24 cellular contexts compared by ENCODE assay signal in the genomic region with DNA sequence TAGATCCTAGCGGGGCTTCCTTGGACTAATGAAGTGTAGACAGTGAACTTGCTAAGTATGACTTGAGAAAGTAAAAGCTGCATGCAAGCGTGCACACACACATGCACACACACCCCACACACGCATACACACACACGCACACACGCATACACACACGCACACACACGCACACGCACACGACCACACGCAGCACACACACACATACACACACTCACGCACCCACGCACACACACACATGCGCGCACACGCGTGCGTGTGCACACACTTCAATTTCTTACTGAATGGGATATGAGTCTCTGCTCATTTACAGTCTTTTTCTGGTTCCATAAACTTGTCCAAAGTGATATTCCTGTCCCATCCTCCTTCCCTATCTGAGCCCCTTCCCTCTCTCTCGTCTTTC. TPM values are rescaled to one million over a fixed set of nuclear protein-coding genes. Genes with fewer than 3 reads are reported as not detected.
A peak's percentile ranks its signal among the peaks of the same experiment; 100 is the strongest.
DNase-seq lines count a peak whose midpoint lies in the region; ATAC-seq, FAIRE-seq and TF ChIP-seq lines count a peak whose summit lies in the region.
"Had no signal": no experiment of that assay in that cellular context is flagged by ENCODE, and none has a peak within 500 bp of the region (broad histone marks: within the 10 kb centered on the region; RNA-seq: fewer than 3 reads in every experiment).

No MANE protein-coding gene starts in this region.

- H3K79me1 ChIP-seq in H1 (ENCODE audit: low read depth, low read length) (no peaks in the 10 kb centered on the region), neuronal stem cell (ENCODE audit: low read depth, low read length) (no peaks in the 10 kb centered on the region), trophoblast cell (ENCODE audit: low read length) (no peaks in the 10 kb centered on the region)

- FAIRE-seq in H1 (lab: Jason Lieb, UNC), result no peak
- FAIRE-seq: A204.1, D721Med, G401.6, GM12891 had no signal

- WGBS in H1 (ENCODE audit: extremely low coverage in 1 of 2, insufficient coverage in 1 of 2, insufficient read length in 1 of 2, insufficient replicate concordance in 2 of 2, low coverage in 1 of 2, low lambda C conversion rate in 2 of 2, missing lambda C conversion rate in 1 of 2), 2 experiments, result 84% methylated on average over 18 of the region's 18 CpGs; no CpG with 5 or more reads in 1 of the 2 experiments
- WGBS in neuronal stem cell (ENCODE audit: extremely low coverage in 2 of 2, insufficient read length in 2 of 2, insufficient replicate concordance in 1 of 2), 2 donors, result 100% methylated on average over 1 of the region's 18 CpGs; no CpG with 5 or more reads in 1 of the 2 donors
- WGBS in trophoblast cell (ENCODE audit: extremely low coverage, insufficient coverage, insufficient read length), result no CpG with 5 or more reads among the region's 18 CpGs

- TF ChIP-seq POLR2A in H1 (IDR thresholded peaks at IDR 0.05; ENCODE audit: control extremely low read depth in 1 of 2, low read depth in 2 of 2, low read length in 2 of 2), result no peak

- H4K20me1 ChIP-seq in H1 (replicated peaks in 1 of 2; ENCODE audit: control insufficient read depth in 1 of 2, insufficient read depth in 2 of 2, low read length in 2 of 2), result peaks cover 0 to 2% of the 10 kb centered on the region in 2 experiments
- H4K20me1 ChIP-seq: BLaER1 had no signal

- no peak overlapping the region for H3K27ac Mint-ChIP-seq in CD14-positive monocyte
- H3K27ac Mint-ChIP-seq: CD4-positive, alpha-beta T cell; CD8-positive, alpha-beta T cell had no signal

- no peak overlapping the region for H4K8ac ChIP-seq in H1 (ENCODE audit: extremely low read depth, insufficient read depth, low read length)
- no peak overlapping the region for H4K8ac ChIP-seq in neuronal stem cell (ENCODE audit: low read depth, low read length)
- no peak overlapping the region for H4K8ac ChIP-seq in trophoblast cell (ENCODE audit: low read depth, low read length)

- H3K4me1 ChIP-seq in HEK293 (ENCODE audit: control insufficient read depth, insufficient read depth, low read length), result no peaks in the 10 kb centered on the region
- no peaks in the 10 kb centered on the region for H3K4me1 ChIP-seq in H1 (replicated peaks in 1 of 4; ENCODE audit: control insufficient read depth in 3 of 4, insufficient read depth in 4 of 4, low read length in 3 of 4)
- no peaks in the 10 kb centered on the region for H3K4me1 ChIP-seq in neuronal stem cell (ENCODE audit: control insufficient read depth in 2 of 2, insufficient read depth in 1 of 2, low read depth in 1 of 2, low read length in 2 of 2)
- H3K4me1 ChIP-seq in trophoblast cell (ENCODE audit: control insufficient read depth in 1 of 2, insufficient read depth in 2 of 2, low read length in 2 of 2), result no peaks in the 10 kb centered on the region
- H3K4me1 ChIP-seq: BE2C, BLaER1, Caco-2 had no signal

- H2AFZ ChIP-seq in H1 (ENCODE audit: low read length) (no peak overlapping the region), neuronal stem cell (ENCODE audit: low read length) (no peak overlapping the region), trophoblast cell (ENCODE audit: insufficient read depth, low read length, poor library complexity) (no peak overlapping the region)

- H3K4me2 ChIP-seq in H1 (ENCODE audit: insufficient read depth in 1 of 2, low read depth in 2 of 2, low read length in 2 of 2) (no peak overlapping the region), neuronal stem cell (ENCODE audit: insufficient read depth, low read length, poor library complexity, severe bottlenecking) (no peak overlapping the region), trophoblast cell (ENCODE audit: low read length) (no peak overlapping the region)
- H3K4me2 ChIP-seq: BLaER1 had no signal

- H3K23ac ChIP-seq in H1 (ENCODE audit: insufficient read length) (no peak overlapping the region), neuronal stem cell (ENCODE audit: low read depth, low read length, poor library complexity) (no peak overlapping the region), trophoblast cell (ENCODE audit: low read length) (peak overlapping the region; percentile 89)

- H3K9me3 Mint-ChIP-seq in CD14-positive monocyte, result peaks cover 0 to 4% (median 3%) of the 10 kb centered on the region in 7 donors
- H3K9me3 Mint-ChIP-seq: CD4-positive, alpha-beta T cell; CD8-positive, alpha-beta T cell had no signal

- H3K4me3 Mint-ChIP-seq in CD14-positive monocyte, result no peak overlapping the region
- H3K4me3 Mint-ChIP-seq: CD4-positive, alpha-beta T cell; CD8-positive, alpha-beta T cell had no signal

- H3K27me3 Mint-ChIP-seq in CD14-positive monocyte (ENCODE audit: low read depth in 3 of 3), result peaks cover under 1 to 3% (median 2%) of the 10 kb centered on the region in 3 donors

- H2AK5ac ChIP-seq in H1 (ENCODE audit: low read depth, low read length), result no peak overlapping the region
- no peak overlapping the region for H2AK5ac ChIP-seq in neuronal stem cell (ENCODE audit: low read depth, low read length)
- no peak overlapping the region for H2AK5ac ChIP-seq in trophoblast cell (ENCODE audit: low read length)

- H2BK15ac ChIP-seq in H1 (ENCODE audit: low read length), result no peak overlapping the region
- H2BK15ac ChIP-seq in neuronal stem cell (ENCODE audit: low read length), result no peak overlapping the region

- H3K4me1 Mint-ChIP-seq in CD14-positive monocyte, result no peaks in the 10 kb centered on the region

- H3K36me3 Mint-ChIP-seq in CD14-positive monocyte, result no peaks in the 10 kb centered on the region
- H3K36me3 Mint-ChIP-seq: CD8-positive, alpha-beta T cell had no signal

- no peak overlapping the region for H2BK12ac ChIP-seq in H1 (ENCODE audit: low read depth, low read length)
- H2BK12ac ChIP-seq in neuronal stem cell (ENCODE audit: low read length), result no peak overlapping the region
- H2BK12ac ChIP-seq in trophoblast cell (ENCODE audit: low read length), result no peak overlapping the region

- H4K12ac ChIP-seq in trophoblast cell (ENCODE audit: low read depth, low read length), result no peak overlapping the region

- TF ChIP-seq RAD21 in H1 (IDR thresholded peaks at IDR 0.05 in 1 of 2, conservative IDR thresholded peaks at IDR 0.05 in 1 of 2; ENCODE audit: low read depth in 2 of 2, low read length in 2 of 2), result no peak

- no peak overlapping the region for H2BK120ac ChIP-seq in H1 (replicated peaks; ENCODE audit: low read depth, low read length)
- no peak overlapping the region for H2BK120ac ChIP-seq in neuronal stem cell (ENCODE audit: low read depth, low read length)
- H2BK120ac ChIP-seq in trophoblast cell (ENCODE audit: insufficient read depth, low read length, poor library complexity), result no peak overlapping the region

- ATAC-seq in GM21360 (IDR thresholded peaks at IDR 0.05; ENCODE audit: unreplicated experiment), result no peak
- ATAC-seq: CD8-positive, alpha-beta T cell had no signal

- no peaks in the 10 kb centered on the region for H3K9me3 ChIP-seq in HEK293 (ENCODE audit: control insufficient read depth, insufficient read depth, low read depth, low read length)
- H3K9me3 ChIP-seq in H1 (ENCODE audit: insufficient read depth in 2 of 2, low read depth in 1 of 2, low read length in 1 of 2), result no peaks in the 10 kb centered on the region
- H3K9me3 ChIP-seq in neuronal stem cell (replicated peaks in 1 of 2; ENCODE audit: control insufficient read depth in 2 of 2, insufficient read depth in 1 of 2, low read depth in 1 of 2, low read length in 2 of 2), result peaks cover 0 to 1% of the 10 kb centered on the region in 2 donors
- peaks cover 3% of the 10 kb centered on the region for H3K9me3 ChIP-seq in trophoblast cell (ENCODE audit: insufficient read depth, low read depth, low read length)
- H3K9me3 ChIP-seq: BE2C, BLaER1, Caco-2 had no signal

- no peak overlapping the region for H2BK20ac ChIP-seq in H1 (ENCODE audit: low read length)

- H2BK5ac ChIP-seq in H1 (ENCODE audit: low read depth, low read length) (no peak overlapping the region), neuronal stem cell (ENCODE audit: low read length) (no peak overlapping the region), trophoblast cell (ENCODE audit: low read depth, low read length, poor library complexity) (no peak overlapping the region)

- H4K91ac ChIP-seq in H1 (replicated peaks; ENCODE audit: insufficient read length, low read length) (peak overlapping the region; percentile 26), neuronal stem cell (ENCODE audit: low read depth, low read length, poor library complexity) (no peak overlapping the region), trophoblast cell (ENCODE audit: low read depth, low read length) (no peak overlapping the region)

- H3K27ac ChIP-seq in HEK293 (ENCODE audit: extremely low read depth, low read depth, low read length) (no peak overlapping the region), H1 (ENCODE audit: low read depth, low read length) (no peak overlapping the region), neuronal stem cell (replicated peaks; ENCODE audit: low read length) (no peak overlapping the region), trophoblast cell (ENCODE audit: low read depth, low read length) (no peak overlapping the region)
- H3K27ac ChIP-seq: 22Rv1, BLaER1 had no signal

- POLR2A ChIA-PET in HEK293 (lab: Yijun Ruan, JAX) (no interaction called here), H1 (lab: Charles Lee; ENCODE audit: partially characterized antibody) (no interaction called here)

- TF ChIP-seq CTCF in HEK293 (tag by site-specific recombination; IDR thresholded peaks at IDR 0.05) (no peak), H1 (IDR thresholded peaks at IDR 0.05; ENCODE audit: control extremely low read depth in 1 of 3, insufficient read depth in 1 of 3, low read depth in 1 of 3, low read length in 3 of 3) (no peak), CD14-positive monocyte (IDR thresholded peaks at IDR 0.05) (no peak)

- H3K9ac ChIP-seq in H1 (replicated peaks in 1 of 4; ENCODE audit: extremely low read depth in 1 of 4, low read depth in 3 of 4, low read length in 3 of 4), result no peak overlapping the region
- peak overlapping the region; percentile 53 for H3K9ac ChIP-seq in neuronal stem cell (ENCODE audit: low read depth, low read length, poor library complexity)
- no peak overlapping the region for H3K9ac ChIP-seq in trophoblast cell (ENCODE audit: low read length)
- H3K9ac ChIP-seq: BLaER1 had no signal

- H3K27me3 ChIP-seq in H1 (replicated peaks in 1 of 4; ENCODE audit: control insufficient read depth in 3 of 4, extremely low read depth in 1 of 4, insufficient read depth in 3 of 4, low read length in 3 of 4) (no peaks in the 10 kb centered on the region), neuronal stem cell (ENCODE audit: control insufficient read depth in 3 of 3, insufficient read depth in 3 of 3, low read depth in 1 of 3, low read length in 3 of 3) (no peaks in the 10 kb centered on the region), trophoblast cell (ENCODE audit: insufficient read depth, low read length) (no peaks in the 10 kb centered on the region)
- H3K27me3 ChIP-seq: BLaER1 had no signal

- H4K5ac ChIP-seq in H1 (ENCODE audit: insufficient read length, low read depth, low read length), result no peak overlapping the region

- CTCF ChIA-PET in HEK293 (lab: Yijun Ruan, JAX), result no interaction called here
- CTCF ChIA-PET in H1 (lab: Charles Lee; ENCODE audit: partially characterized antibody), result interaction anchor here (0.9 to 2.1 kb wide), 3 partner anchors 10 to 29 kb away, joined by 3 to 7 read pairs (median 6); no protein-coding TSS in a partner anchor

- no peak overlapping the region for H3K4me3 ChIP-seq in HEK293 (ENCODE audit: low read depth, low read length)
- H3K4me3 ChIP-seq in H1 (ENCODE audit: extremely low read depth in 1 of 4, insufficient read depth in 2 of 4, low read depth in 3 of 4, low read length in 4 of 4), result no peak overlapping the region
- H3K4me3 ChIP-seq in neuronal stem cell (ENCODE audit: low read length in 2 of 2), result no peak overlapping the region
- peak overlapping the region; percentile 53 for H3K4me3 ChIP-seq in trophoblast cell (ENCODE audit: low read depth, low read length)
- H3K4me3 ChIP-seq: BLaER1 had no signal

- H3K36me3 ChIP-seq in HEK293 (ENCODE audit: control insufficient read depth in 2 of 2, insufficient read depth in 1 of 2, low read length in 2 of 2) (no peaks in the 10 kb centered on the region), H1 (ENCODE audit: control insufficient read depth in 2 of 4, insufficient read depth in 4 of 4, low read length in 3 of 4) (no peaks in the 10 kb centered on the region), neuronal stem cell (replicated peaks in 1 of 2; ENCODE audit: control insufficient read depth in 2 of 2, insufficient read depth in 2 of 2, low read length in 2 of 2) (no peaks in the 10 kb centered on the region), trophoblast cell (ENCODE audit: control insufficient read depth in 1 of 2, insufficient read depth in 2 of 2, low read length in 2 of 2) (no peaks in the 10 kb centered on the region)
- H3K36me3 ChIP-seq: BE2C, BLaER1 had no signal

- H3K56ac ChIP-seq in H1 (replicated peaks; ENCODE audit: insufficient read length, low read depth, low read length), result no peak overlapping the region

- H3K4ac ChIP-seq in H1 (replicated peaks; ENCODE audit: insufficient read length, low read depth, low read length) (no peak overlapping the region), neuronal stem cell (ENCODE audit: low read length) (no peak overlapping the region), trophoblast cell (ENCODE audit: low read depth, low read length) (no peak overlapping the region)

- H3K23me2 ChIP-seq in H1 (ENCODE audit: low read depth, low read length), result peaks cover 6% of the 10 kb centered on the region; the same call in 1 of the 2 replicates

- H3K18ac ChIP-seq in H1 (ENCODE audit: extremely low read depth, low read length) (no peak overlapping the region), neuronal stem cell (ENCODE audit: low read length) (no peak overlapping the region), trophoblast cell (ENCODE audit: low read length) (no peak overlapping the region)

- no peak overlapping the region for H3K14ac ChIP-seq in H1 (ENCODE audit: insufficient read length)
- H3K14ac ChIP-seq in neuronal stem cell (ENCODE audit: low read length), result no peak overlapping the region
- no peak overlapping the region for H3K14ac ChIP-seq in trophoblast cell (ENCODE audit: low read length)

- DNase-seq in H1 (ENCODE audit: low read depth in 1 of 2, low spot score in 2 of 2) (no peak), neuronal stem cell (ENCODE audit: low spot score) (no peak), trophoblast cell (no peak), NCI-H1105 treated with DMSO at 0.1 percent for 48 hours (lab: John Stamatoyannopoulos, UW) (no peak), CD14-positive monocyte (ENCODE audit: low spot score) (no peak), NCI-H128 (lab: John Stamatoyannopoulos, UW; ENCODE audit: unreplicated experiment) (no peak)
- DNase-seq: ACHN; BE2C; C1 segment of cervical spinal cord; Caco-2; Calu3; CD4-positive, alpha-beta T cell; CD8-positive, alpha-beta T cell; DMS79 treated with DMSO at 0.1 percent for 48 hours; GF-D8 had no signal

- intact Hi-C loops in CD14-positive monocyte (cut with micrococcal nuclease), result no loop called here

- H3K79me2 ChIP-seq in H1 (ENCODE audit: control insufficient read depth in 1 of 2, insufficient read depth in 2 of 2, low read length in 2 of 2), result no peaks in the 10 kb centered on the region
- no peaks in the 10 kb centered on the region for H3K79me2 ChIP-seq in trophoblast cell (ENCODE audit: control insufficient read depth, insufficient read depth, low read length, poor library complexity)

- no peak for TF ChIP-seq EP300 in H1 (IDR thresholded peaks at IDR 0.05; ENCODE audit: borderline replicate concordance in 1 of 2, low read depth in 2 of 2, low read length in 2 of 2)

RNA-seq across cellular contexts. Expression of a gene that starts 41.2 kb away (rescaled TPM):
- total RNA-seq in H1 (2021; fragmentation: NEBNext Ultra II Directional; extraction: Animal tissue kit (Norgen Biotek cat#: 25700)), result 0.38 and 0.47 TPM in 2 replicates
- polyA plus RNA-seq in H1 (2011; rRNA removed), result 0.24 and 0.30 TPM in 2 replicates
- 0.30 TPM for polyA plus RNA-seq in H1 (2011; cell fraction: cytosol; rRNA removed)
- polyA plus RNA-seq in H1 (2011; cell fraction: nucleus; rRNA removed), result 0.86 TPM
- polyA plus RNA-seq in H1 (2012, experiment 1 of 2), result 0.20 to 0.70 TPM (median 0.50 TPM) in 4 replicates
- polyA plus RNA-seq in H1 (2012, experiment 2 of 2), result 0.46 TPM
- 0.43 TPM for polyA plus RNA-seq in H1 (2013, experiment 1 of 2)
- 0.42 TPM for polyA plus RNA-seq in H1 (2013, experiment 2 of 2)
- 0.29 and 0.73 TPM in 2 replicates for polyA minus RNA-seq in H1 (2011; rRNA and poly(A)+ RNA removed)
- 2.0 TPM for polyA minus RNA-seq in H1 (2011; cell fraction: cytosol; rRNA and poly(A)+ RNA removed)
- polyA minus RNA-seq in H1 (2011; cell fraction: nucleus; rRNA and poly(A)+ RNA removed), result not detected
- polyA plus RNA-seq in neuronal stem cell (2013, experiment 1 of 2), result 0.46 TPM
- polyA plus RNA-seq in neuronal stem cell (2013, experiment 2 of 2), result 0.54 TPM
- polyA plus RNA-seq in trophoblast cell (2013), result 523 and 535 TPM in 2 replicates
- polyA plus RNA-seq in CD14-positive monocyte, result under 1 TPM in 1 of 2 donors, not detected in 1; 0.14 TPM
- total RNA-seq: A673; CD8-positive, alpha-beta T cell had no signal
